1 cellular context compared by ENCODE assay signal in genomic region chr15:64773606-64774555, GRCh38.
TF ChIP-seq lines count a peak whose summit lies in the region.

No MANE protein-coding gene starts in this region.

TF ChIP-seq in A549, 52 proteins besides CTCF, POLR2A, EP300 and RAD21 (continued from another document):
- TF ChIP-seq HMGXB4 (CRISPR knock-in tag; IDR thresholded peaks at IDR 0.05; ENCODE audit: borderline replicate concordance): no peak
